In the genomic region with DNA sequence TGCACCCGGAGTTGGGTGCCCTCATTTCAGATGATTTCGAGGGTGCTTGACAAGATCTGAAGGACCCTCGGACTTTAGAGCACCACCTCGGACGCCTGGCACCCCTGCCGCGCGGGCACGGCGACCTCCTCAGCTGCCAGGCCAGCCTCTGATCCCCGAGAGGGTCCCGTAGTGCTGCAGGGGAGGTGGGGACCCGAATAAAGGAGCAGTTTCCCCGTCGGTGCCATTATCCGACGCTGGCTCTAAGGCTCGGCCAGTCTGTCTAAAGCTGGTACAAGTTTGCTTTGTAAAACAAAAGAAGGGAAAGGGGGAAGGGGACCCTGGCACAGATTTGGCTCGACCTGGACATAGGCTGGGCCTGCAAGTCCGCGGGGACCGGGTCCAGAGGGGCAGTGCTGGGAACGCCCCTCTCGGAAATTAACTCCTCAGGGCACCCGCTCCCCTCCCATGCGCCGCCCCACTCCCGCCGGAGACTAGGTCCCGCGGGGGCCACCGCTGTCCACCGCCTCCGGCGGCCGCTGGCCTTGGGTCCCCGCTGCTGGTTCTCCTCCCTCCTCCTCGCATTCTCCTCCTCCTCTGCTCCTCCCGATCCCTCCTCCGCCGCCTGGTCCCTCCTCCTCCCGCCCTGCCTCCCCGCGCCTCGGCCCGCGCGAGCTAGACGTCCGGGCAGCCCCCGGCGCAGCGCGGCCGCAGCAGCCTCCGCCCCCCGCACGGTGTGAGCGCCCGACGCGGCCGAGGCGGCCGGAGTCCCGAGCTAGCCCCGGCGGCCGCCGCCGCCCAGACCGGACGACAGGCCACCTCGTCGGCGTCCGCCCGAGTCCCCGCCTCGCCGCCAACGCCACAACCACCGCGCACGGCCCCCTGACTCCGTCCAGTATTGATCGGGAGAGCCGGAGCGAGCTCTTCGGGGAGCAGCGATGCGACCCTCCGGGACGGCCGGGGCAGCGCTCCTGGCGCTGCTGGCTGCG, we compare ENCODE assay signal across 8 cellular contexts. TPM values are rescaled to one million over a fixed set of nuclear protein-coding genes. Genes with fewer than 3 reads are reported as not detected.
DNase-seq lines count a peak whose midpoint lies in the region; ATAC-seq and TF ChIP-seq lines count a peak whose summit lies in the region.

A gene (plus strand): TSS at position 657 of the 968 bp plus-strand sequence. CDS start 261 bp downstream, at position 918.

- peak within 1 kb of the TSS; percentile 85 for H3K27ac ChIP-seq in mammary epithelial cell (ENCODE audit: insufficient read depth, low read depth, low read length)

- ATAC-seq in sciatic nerve (peak; percentile 83), HG02885 (IDR thresholded peaks at IDR 0.05; ENCODE audit: poor library complexity, unreplicated experiment) (no peak)

- 6% methylated on average over 9 of the region's 98 CpGs for WGBS in mammary epithelial cell (ENCODE audit: low coverage, missing lambda C conversion rate)

- intact Hi-C loops in mammary epithelial cell (cut with micrococcal nuclease) (loop anchor here (1.0 kb wide), 1 partner anchor 72 kb away; no protein-coding TSS in a partner anchor), sciatic nerve (cut with DNase I) (no loop called here)

- peak within 1 kb of the TSS; percentile 73 for H2AFZ ChIP-seq in mammary epithelial cell (ENCODE audit: low read depth, low read length)

- H3K4me1 ChIP-seq in mammary epithelial cell (ENCODE audit: insufficient read depth, low read length) = peaks cover 35% of the 10 kb centered on the region

- H3K9me3 ChIP-seq in mammary epithelial cell (replicated peaks; ENCODE audit: insufficient read depth, low read length) (no peaks in the 10 kb centered on the region), iPS-18c (ENCODE audit: control insufficient read depth, insufficient read depth, low read length) (peaks cover 2% of the 10 kb centered on the region)

- peaks cover 55% of the 10 kb centered on the region for H3K79me2 ChIP-seq in mammary epithelial cell (ENCODE audit: insufficient read depth, low read length)

- dilution Hi-C loops in mammary epithelial cell (cut with HindIII; ENCODE audit: low sequenced_read_pairs) = loop anchor here (5.0 kb wide), 2 partner anchors 51 to 186 kb away; no protein-coding TSS in a partner anchor

- peaks cover 10% of the 10 kb centered on the region for H3K36me3 ChIP-seq in mammary epithelial cell (ENCODE audit: insufficient read depth, low read length)

- DNase-seq in DMS79 treated with DMSO at 0.1 percent for 48 hours (lab: John Stamatoyannopoulos, UW) (peak; percentile 62), M059J (ENCODE audit: low read depth) (peak; percentile 85), mammary epithelial cell (peak; percentile 80), sciatic nerve (ENCODE audit: low spot score) (peak; percentile 91)
- DNase-seq in stimulated activated CD4-positive, alpha-beta T cell treated with anti-CD3 and anti-CD28 coated beads, Interleukin-4, amount 100 ng/mL, for 24 hours = no peak
- DNase-seq in activated CD4-positive, alpha-beta T cell treated with anti-CD3 and anti-CD28 coated beads, Interleukin-2, amount 50 U/mL, for 48 hours = no peak

- H3K4me3 ChIP-seq in mammary epithelial cell (replicated peaks in 1 of 3; ENCODE audit: insufficient read depth in 1 of 3, low read depth in 2 of 3, low read length in 3 of 3) = peak within 1 kb of the TSS; percentile 62 to 83 (median 67)
- peak within 1 kb of the TSS; percentile 57 for H3K4me3 ChIP-seq in iPS-18c (ENCODE audit: insufficient read depth, low read depth, low read length)

- no TSS peak for BruUV-seq in mammary epithelial cell (replicated peaks; lab: Mats Ljungman, UMichigan)

- H4K20me1 ChIP-seq in mammary epithelial cell (ENCODE audit: insufficient read depth, low read length) = no peaks in the 10 kb centered on the region

- no peak for TF ChIP-seq CTCF in mammary epithelial cell (conservative IDR thresholded peaks at IDR 0.05 in 1 of 2, IDR thresholded peaks at IDR 0.05 in 1 of 2; ENCODE audit: extremely low read depth in 1 of 2, insufficient read depth in 1 of 2, low read depth in 1 of 2, low read length in 2 of 2)

- H3K9ac ChIP-seq in mammary epithelial cell (ENCODE audit: insufficient read depth, low read length) = peak within 1 kb of the TSS; percentile 93

- CTCF ChIA-PET in mammary epithelial cell (lab: Charles Lee; ENCODE audit: low non-redundant PET) = no interaction called here

- in situ Hi-C loops in mammary epithelial cell (cut with MboI; ENCODE audit: low sequenced_read_pairs in 2 of 2) = no loop called here

- H3K27me3 ChIP-seq in mammary epithelial cell (ENCODE audit: insufficient read depth, low read length) = no peaks in the 10 kb centered on the region

- peak within 1 kb of the TSS; percentile 95 for H3K4me2 ChIP-seq in mammary epithelial cell (ENCODE audit: insufficient read depth, low read depth, low read length)

RNA-seq across cellular contexts. Expression of the gene that starts here (rescaled TPM):
- total RNA-seq in M059J (2014; rRNA removed; shearing (Covaris generic)) = 28.7 and 51.4 TPM in 2 replicates
- total RNA-seq in mammary epithelial cell (100 to 1,000 TPM; 304 to 534 TPM), sciatic nerve (125 TPM)
- polyA plus RNA-seq in mammary epithelial cell = 169 TPM
- polyA minus RNA-seq in mammary epithelial cell = 379 TPM

Comparison
In these comparisons a context has a peak if more than half of its experiments do, and no peak if none do; other contexts are left out.
1. DNase-seq: peak in DMS79 treated with DMSO at 0.1 percent for 48 hours (single experiment), M059J (single experiment), mammary epithelial cell (single experiment) and sciatic nerve (single experiment); none in stimulated activated CD4-positive, alpha-beta T cell treated with anti-CD3 and anti-CD28 coated beads, Interleukin-4, amount 100 ng/mL, for 24 hours (single experiment) and activated CD4-positive, alpha-beta T cell treated with anti-CD3 and anti-CD28 coated beads, Interleukin-2, amount 50 U/mL, for 48 hours (0 of 2).